Comparison of ENCODE assay signal across 11 cellular contexts in genomic region chr3:31105438-31106077, GRCh38.
DNase-seq lines count a peak whose midpoint lies in the region; ATAC-seq, FAIRE-seq and TF ChIP-seq lines count a peak whose summit lies in the region.
"Had no signal": no experiment of that assay in that cellular context is flagged by ENCODE, and none has a peak within 500 bp of the region (broad histone marks: within the 10 kb centered on the region; RNA-seq: fewer than 3 reads in every experiment).

No MANE protein-coding gene starts in this region.

- no peak for ATAC-seq in GM19452 (IDR thresholded peaks at IDR 0.05; ENCODE audit: unreplicated experiment)

- peaks cover 16% of the 10 kb centered on the region for H3K4me1 Mint-ChIP-seq in activated naive CD4-positive, alpha-beta T cell treated with anti-CD3 and anti-CD28 coated beads, Interleukin-2, amount 10 ng/mL, durations not matched to agents 7 days and 5 days

- no peaks in the 10 kb centered on the region for H4K20me1 ChIP-seq in endothelial cell of umbilical vein (replicated peaks; ENCODE audit: control insufficient read depth, extremely low read depth, insufficient read depth, low read length)

- no peaks in the 10 kb centered on the region for H3K79me2 ChIP-seq in endothelial cell of umbilical vein (ENCODE audit: control insufficient read depth, insufficient read depth, low read length)

- peaks cover 1% of the 10 kb centered on the region for H3K9me3 Mint-ChIP-seq in activated naive CD4-positive, alpha-beta T cell treated with anti-CD3 and anti-CD28 coated beads, Interleukin-2, amount 10 ng/mL, durations not matched to agents 7 days and 5 days

- POLR2A ChIA-PET in endothelial cell of umbilical vein (lab: Charles Lee) = no interaction called here

- TF ChIP-seq CTCF in endothelial cell of umbilical vein (IDR thresholded peaks at IDR 0.05; ENCODE audit: extremely low read depth in 1 of 2, insufficient read depth in 1 of 2, low read depth in 1 of 2, low read length in 2 of 2) = no peak

- no peaks in the 10 kb centered on the region for H3K9me3 ChIP-seq in endothelial cell of umbilical vein (replicated peaks; ENCODE audit: control insufficient read depth, insufficient read depth, low read length)
- H3K9me3 ChIP-seq: tibial artery had no signal

- H3K4me1 ChIP-seq in endothelial cell of umbilical vein (ENCODE audit: control insufficient read depth, extremely low read depth, insufficient read depth, low read length) = peaks cover 19% of the 10 kb centered on the region
- H3K4me1 ChIP-seq: tibial artery had no signal

- CTCF ChIA-PET in activated naive CD4-positive, alpha-beta T cell treated with anti-CD3 and anti-CD28 coated beads, Interleukin-2, amount 10 ng/mL, durations not matched to agents 7 days and 5 days (lab: Charles Lee) = interaction anchor here (0.9 to 1.0 kb wide), 2 partner anchors 9 to 12 kb away, joined by 3 to 4 read pairs; no protein-coding TSS in a partner anchor
- CTCF ChIA-PET in endothelial cell of umbilical vein (lab: Charles Lee) = interaction anchor here (0.5 to 1.3 kb wide), 6 partner anchors 25 to 663 kb away, joined by 3 to 4 read pairs (median 3); no protein-coding TSS in a partner anchor

- TF ChIP-seq POLR2A in endothelial cell of umbilical vein (IDR thresholded peaks at IDR 0.05; ENCODE audit: low read depth, low read length) = no peak

- intact Hi-C loops in endothelial cell of umbilical vein (cut with micrococcal nuclease) = loop anchor here (1.0 kb wide), 2 partner anchors 12 to 28 kb away; no protein-coding TSS in a partner anchor

- H3K27me3 Mint-ChIP-seq in activated naive CD4-positive, alpha-beta T cell treated with anti-CD3 and anti-CD28 coated beads, Interleukin-2, amount 10 ng/mL, durations not matched to agents 7 days and 5 days = no peaks in the 10 kb centered on the region

- H3K27me3 ChIP-seq in endothelial cell of umbilical vein (ENCODE audit: control insufficient read depth in 2 of 2, insufficient read depth in 2 of 2, low read length in 2 of 2) = no peaks in the 10 kb centered on the region
- H3K27me3 ChIP-seq: tibial artery had no signal

- FAIRE-seq in endothelial cell of umbilical vein (lab: Jason Lieb, UNC) = peak; percentile 92

- DNase-seq in activated naive CD4-positive, alpha-beta T cell treated with Interleukin-2 at 50 U/mL for 16 hours = peak; percentile 26
- DNase-seq in activated naive CD4-positive, alpha-beta T cell treated with anti-CD3 and anti-CD28 coated beads, Interleukin-2, amount 10 ng/mL, durations not matched to agents 7 days and 5 days = no peak
- DNase-seq in RPMI7951 (ENCODE audit: low read depth) = peak; percentile 97
- DNase-seq in endothelial cell of umbilical vein (ENCODE audit: low read depth, low spot score) = peak; percentile 76
- peak; percentile 45 for DNase-seq in stimulated activated CD4-positive, alpha-beta T cell treated with anti-CD3 and anti-CD28 coated beads, Interleukin-4, amount 100 ng/mL, for 24 hours
- no peak for DNase-seq in NCI-H524 treated with DMSO at 0.1 percent for 48 hours (lab: John Stamatoyannopoulos, UW)
- no peak for DNase-seq in HuH-7.5 (ENCODE audit: low spot score)
- DNase-seq: central memory CD4-positive, alpha-beta T cell; tibial artery had no signal

- no TSS peak for BruUV-seq in endothelial cell of umbilical vein (replicated peaks; lab: Mats Ljungman, UMichigan)

- no peaks in the 10 kb centered on the region for H3K36me3 ChIP-seq in endothelial cell of umbilical vein (ENCODE audit: control insufficient read depth in 2 of 2, extremely low read depth in 1 of 2, insufficient read depth in 2 of 2, low read length in 2 of 2)
- H3K36me3 ChIP-seq: tibial artery had no signal

- no peaks in the 10 kb centered on the region for H3K9me1 ChIP-seq in endothelial cell of umbilical vein (replicated peaks; ENCODE audit: control insufficient read depth, extremely low read depth, insufficient read depth, low read length)

- dilution Hi-C loops in endothelial cell of umbilical vein (cut with MboI; ENCODE audit: extremely low pct_ligation_motif_present, low sequenced_read_pairs) = no loop called here

- no peaks in the 10 kb centered on the region for H3K36me3 Mint-ChIP-seq in activated naive CD4-positive, alpha-beta T cell treated with anti-CD3 and anti-CD28 coated beads, Interleukin-2, amount 10 ng/mL, durations not matched to agents 7 days and 5 days

- H3K27ac ChIP-seq in endothelial cell of umbilical vein (ENCODE audit: insufficient read depth, low read depth, low read length) = peak overlapping the region; percentile 55
- H3K27ac ChIP-seq: tibial artery had no signal

- no peak overlapping the region for H3K4me3 Mint-ChIP-seq in activated naive CD4-positive, alpha-beta T cell treated with anti-CD3 and anti-CD28 coated beads, Interleukin-2, amount 10 ng/mL, durations not matched to agents 7 days and 5 days

- H3K27ac Mint-ChIP-seq in activated naive CD4-positive, alpha-beta T cell treated with anti-CD3 and anti-CD28 coated beads, Interleukin-2, amount 10 ng/mL, durations not matched to agents 7 days and 5 days = no peak overlapping the region

- H3K4me3 ChIP-seq in endothelial cell of umbilical vein (replicated peaks in 1 of 3; ENCODE audit: insufficient read depth in 1 of 3, low read depth in 1 of 3, low read length in 3 of 3) = no peak overlapping the region
- H3K4me3 ChIP-seq: skin epidermis, tibial artery had no signal

- H2AFZ ChIP-seq in endothelial cell of umbilical vein (ENCODE audit: low read depth, low read length) = no peak overlapping the region

- peak overlapping the region; percentile 41 for H3K4me2 ChIP-seq in endothelial cell of umbilical vein (ENCODE audit: insufficient read depth, low read length)

- no peak overlapping the region for H3K9ac ChIP-seq in endothelial cell of umbilical vein (replicated peaks; ENCODE audit: extremely low read depth, insufficient read depth, low read length)

TF ChIP-seq in endothelial cell of umbilical vein, 7 proteins besides CTCF, POLR2A, EP300 and RAD21:
- TF ChIP-seq MYC (IDR thresholded peaks at IDR 0.05; ENCODE audit: low read depth, low read length) (no peak), EZH2 (IDR thresholded peaks at IDR 0.05; ENCODE audit: borderline replicate concordance, low read depth, low read length, severe bottlenecking) (no peak), MAX (IDR thresholded peaks at IDR 0.05; ENCODE audit: insufficient read depth, insufficient read length) (no peak), JUN (IDR thresholded peaks at IDR 0.05; ENCODE audit: borderline replicate concordance, insufficient read depth, insufficient read length, low read depth) (peak; percentile 52), POLR2AphosphoS5 (IDR thresholded peaks at IDR 0.05; ENCODE audit: insufficient read depth, low read depth, low read length) (no peak), FOS (IDR thresholded peaks at IDR 0.05; ENCODE audit: borderline replicate concordance, insufficient read depth, low read length) (peak; percentile 95), GATA2 (IDR thresholded peaks at IDR 0.05; ENCODE audit: insufficient read depth, insufficient read length, low read depth, low read length) (peak; percentile 88)

Comparison
In these comparisons a context has a peak if more than half of its experiments do, and no peak if none do; other contexts are left out.
1. DNase-seq: peak in activated naive CD4-positive, alpha-beta T cell treated with Interleukin-2 at 50 U/mL for 16 hours (single experiment), RPMI7951 (single experiment), endothelial cell of umbilical vein (single experiment) and stimulated activated CD4-positive, alpha-beta T cell treated with anti-CD3 and anti-CD28 coated beads, Interleukin-4, amount 100 ng/mL, for 24 hours (single experiment); none in activated naive CD4-positive, alpha-beta T cell treated with anti-CD3 and anti-CD28 coated beads, Interleukin-2, amount 10 ng/mL, durations not matched to agents 7 days and 5 days (single experiment), NCI-H524 treated with DMSO at 0.1 percent for 48 hours (single experiment) and HuH-7.5 (single experiment).